Comparison of ENCODE assay signal across 8 cellular contexts in genomic region chr7:17773289-17773626, GRCh38.
A peak's percentile ranks its signal among the peaks of the same experiment; 100 is the strongest.
DNase-seq lines count a peak whose midpoint lies in the region; ATAC-seq and TF ChIP-seq lines count a peak whose summit lies in the region.

No MANE protein-coding gene starts in this region.

- H3K23ac ChIP-seq in IMR-90 (ENCODE audit: low read depth, low read length): no peak overlapping the region

- no peak overlapping the region for H2BK120ac ChIP-seq in IMR-90 (ENCODE audit: low read depth, low read length)

- H3K9ac ChIP-seq in IMR-90 (ENCODE audit: low read depth, low read length) (no peak overlapping the region), adipocyte (ENCODE audit: low read length) (no peak overlapping the region)

- no peak overlapping the region for H3K4me3 ChIP-seq in IMR-90 (ENCODE audit: insufficient read depth, low read depth, low read length)
- H3K4me3 ChIP-seq in adipocyte (ENCODE audit: low read length): no peak overlapping the region

- no peak overlapping the region for H3K14ac ChIP-seq in IMR-90 (replicated peaks; ENCODE audit: low read depth, low read length)

- H3K27me3 ChIP-seq in IMR-90 (ENCODE audit: control insufficient read depth, insufficient read depth, low read length) (no peaks in the 10 kb centered on the region), adipocyte (replicated peaks; ENCODE audit: control insufficient read depth, insufficient read depth, low read length) (no peaks in the 10 kb centered on the region)

- no peak overlapping the region for H3K27ac ChIP-seq in IMR-90 (ENCODE audit: insufficient read depth, low read length)

- intact Hi-C loops in IMR-90 (cut with micrococcal nuclease): loop anchor here (5.0 kb wide), 1 partner anchor 189 kb away; no protein-coding TSS in a partner anchor

- TF ChIP-seq POLR2A in IMR-90 (IDR thresholded peaks at IDR 0.05; ENCODE audit: low read depth, low read length): no peak

- POLR2A ChIA-PET in IMR-90 (lab: Charles Lee; ENCODE audit: unreplicated experiment): interaction anchor here (0.7 kb wide), 1 partner anchor 791 kb away, joined by 19 read pairs; no protein-coding TSS in a partner anchor

- CTCF ChIA-PET in IMR-90 (lab: Yijun Ruan, JAX): interaction anchor here (0.9 kb wide), 1 partner anchor 379 kb away, joined by 3 read pairs; no protein-coding TSS in a partner anchor

- BruUV-seq in IMR-90 (replicated peaks; lab: Mats Ljungman, UMichigan): no TSS peak

- H4K5ac ChIP-seq in IMR-90 (ENCODE audit: low read depth, low read length): no peak overlapping the region

- H3K9me1 ChIP-seq in IMR-90 (ENCODE audit: insufficient read depth, low read length): peaks cover 6% of the 10 kb centered on the region; the same call in 1 of the 2 replicates

- H3K18ac ChIP-seq in IMR-90 (ENCODE audit: low read depth, low read length): no peak overlapping the region

- no peak overlapping the region for H2AK5ac ChIP-seq in IMR-90 (ENCODE audit: low read depth, low read length)

- no peak overlapping the region for H3K4me2 ChIP-seq in IMR-90 (ENCODE audit: low read depth, low read length)

- H3K79me1 ChIP-seq in IMR-90 (ENCODE audit: low read depth in 1 of 2, low read length in 2 of 2): no peaks in the 10 kb centered on the region

- H2BK20ac ChIP-seq in IMR-90 (ENCODE audit: low read depth, low read length): no peak overlapping the region

- no peak overlapping the region for H2AFZ ChIP-seq in IMR-90 (replicated peaks; ENCODE audit: low read length, poor library complexity)

- no peak overlapping the region for H2BK5ac ChIP-seq in IMR-90 (ENCODE audit: low read depth, low read length, poor library complexity, severe bottlenecking)

- TF ChIP-seq CTCF in IMR-90 (conservative IDR thresholded peaks at IDR 0.05; ENCODE audit: low read depth, low read length): no peak

- DNase-seq in AG20443 (ENCODE audit: low spot score) (peak; percentile 76), IMR-90 (peak; percentile 93), adipocyte (ENCODE audit: low read depth) (peak; percentile 93), left kidney (ENCODE audit: low read depth, low spot score) (peak; percentile 4), amygdala (lab: John Stamatoyannopoulos, UW) (no peak)

- H4K91ac ChIP-seq in IMR-90 (ENCODE audit: insufficient read depth, low read depth, low read length): no peak overlapping the region

- 94% methylated on average over 2 of the region's 4 CpGs; no CpG with 5 or more reads in 1 of the 2 experiments for WGBS in IMR-90 (ENCODE audit: extremely low coverage in 2 of 2, insufficient read length in 1 of 2), 2 experiments

- H3K9me3 ChIP-seq in IMR-90 (ENCODE audit: control insufficient read depth, insufficient read depth, low read length) (no peaks in the 10 kb centered on the region), adipocyte (ENCODE audit: control insufficient read depth, low read length) (no peaks in the 10 kb centered on the region)

- H4K8ac ChIP-seq in IMR-90 (ENCODE audit: low read depth in 2 of 2, low read length in 2 of 2): no peak overlapping the region

- no peak overlapping the region for H2AK9ac ChIP-seq in IMR-90 (replicated peaks; ENCODE audit: low read depth, low read length, poor library complexity)

- no peak for TF ChIP-seq RAD21 in IMR-90 (IDR thresholded peaks at IDR 0.05; ENCODE audit: low read length)

- in situ Hi-C loops in IMR-90 (cut with MboI; ENCODE audit: low sequenced_read_pairs): loop anchor here (10.0 kb wide), 1 partner anchor 572 kb away; no protein-coding TSS in a partner anchor

- H3K36me3 ChIP-seq in IMR-90 (ENCODE audit: control insufficient read depth, insufficient read depth, low read length) (no peaks in the 10 kb centered on the region), adipocyte (ENCODE audit: control insufficient read depth, insufficient read depth, low read length, severe bottlenecking) (no peaks in the 10 kb centered on the region)

- no peaks in the 10 kb centered on the region for H4K20me1 ChIP-seq in IMR-90 (ENCODE audit: insufficient read depth, low read length)

- no peak overlapping the region for H2BK15ac ChIP-seq in IMR-90 (ENCODE audit: low read depth, low read length)

- ATAC-seq in IMR-90 (ENCODE audit: low read depth) (peak; percentile 76), HG03457 (IDR thresholded peaks at IDR 0.05; ENCODE audit: unreplicated experiment) (no peak), GM21423 (IDR thresholded peaks at IDR 0.05; ENCODE audit: unreplicated experiment) (no peak), GM19351 (IDR thresholded peaks at IDR 0.05; ENCODE audit: unreplicated experiment) (no peak)

- H3K4me1 ChIP-seq in IMR-90 (ENCODE audit: control insufficient read depth, insufficient read depth, low read length) (no peaks in the 10 kb centered on the region; the same call in 1 of the 2 replicates), adipocyte (ENCODE audit: control insufficient read depth, insufficient read depth, low read length) (peaks cover 26% of the 10 kb centered on the region)

- no peak overlapping the region for H3K4ac ChIP-seq in IMR-90 (ENCODE audit: low read depth, low read length)

- dilution Hi-C loops in IMR-90 (cut with HindIII; ENCODE audit: low sequenced_read_pairs, unreplicated experiment): no loop called here

- H3K56ac ChIP-seq in IMR-90 (ENCODE audit: extremely low read depth, insufficient read depth, low read length): no peak overlapping the region

TF ChIP-seq in IMR-90, 13 proteins besides CTCF, POLR2A, EP300 and RAD21:
- TF ChIP-seq RFX5 (IDR thresholded peaks at IDR 0.05; ENCODE audit: low read depth, low read length) (no peak), USF2 (IDR thresholded peaks at IDR 0.05; ENCODE audit: low read depth, low read length) (no peak), MAZ (IDR thresholded peaks at IDR 0.05; ENCODE audit: borderline replicate concordance, low read depth, low read length) (no peak), MAFK (IDR thresholded peaks at IDR 0.05; ENCODE audit: low read depth, low read length) (peak; percentile 83), MXI1 (IDR thresholded peaks at IDR 0.05; ENCODE audit: borderline replicate concordance, low read depth, low read length) (no peak), BHLHE40 (IDR thresholded peaks at IDR 0.05; ENCODE audit: low read depth, low read length) (0 out of 2 replicates have a peak, but pooled peaks have one; percentile 4), CEBPB (IDR thresholded peaks at IDR 0.05; ENCODE audit: low read depth, low read length) (peak; percentile 100), FOS (IDR thresholded peaks at IDR 0.05; ENCODE audit: low read depth, low read length) (peak; percentile 82), CHD1 (IDR thresholded peaks at IDR 0.05; ENCODE audit: low read depth, low read length) (no peak)

Comparison
In these comparisons a context has a peak if more than half of its experiments do, and no peak if none do; other contexts are left out.
1. DNase-seq: peak in AG20443 (single experiment), IMR-90 (single experiment), adipocyte (single experiment) and left kidney (single experiment); none in amygdala (0 of 56).